In the genomic region with DNA sequence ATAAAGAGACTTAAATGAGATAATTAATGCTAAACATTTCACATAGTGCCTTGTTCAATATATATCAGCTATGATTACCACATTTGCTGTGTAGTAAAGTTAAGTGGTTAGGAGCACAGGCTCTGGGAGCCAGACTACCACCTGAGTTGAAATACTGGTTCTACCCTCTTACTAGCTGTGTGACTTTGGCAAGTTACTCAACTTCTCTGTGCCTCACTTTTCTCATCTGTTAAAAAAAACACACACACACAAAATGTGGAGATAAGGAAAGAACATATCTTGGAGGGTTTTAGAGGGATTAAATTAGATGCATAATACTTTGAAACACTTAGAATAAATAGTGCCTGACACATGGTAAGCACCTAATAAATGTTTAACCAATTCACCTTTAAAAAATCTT, we compare ENCODE assay signal across 6 cellular contexts.
"Had no signal": no experiment of that assay in that cellular context is flagged by ENCODE, and none has a peak within 500 bp of the region (broad histone marks: within the 10 kb centered on the region; RNA-seq: fewer than 3 reads in every experiment).

No MANE protein-coding gene starts in this region.

- H3K9ac ChIP-seq: KMS-11 had no signal

- H3K4me2 ChIP-seq: KMS-11 had no signal

- H3K27ac ChIP-seq: HL-60, KMS-11 had no signal

- FAIRE-seq: HepG2, HTR-8/SVneo had no signal

- DNase-seq: KBM-7, KG1 had no signal

- ATAC-seq: HepG2 had no signal
